ENCODE assay signal across 26 cellular contexts in genomic region chr10:101769541-101770180, GRCh38. TPM values are rescaled to one million over a fixed set of nuclear protein-coding genes. Genes with fewer than 3 reads are reported as not detected.
"Had no signal": no experiment of that assay in that cellular context is flagged by ENCODE, and none has a peak within 500 bp of the region (broad histone marks: within the 10 kb centered on the region; RNA-seq: fewer than 3 reads in every experiment).

No MANE protein-coding gene starts in this region.

- ATAC-seq: activated CD4-positive, CD25-positive, alpha-beta regulatory T cell treated with anti-CD3 and anti-CD28 coated beads, Interleukin-2, amount 50 U/mL, for 24 hours; activated CD8-positive, alpha-beta T cell treated with anti-CD3 and anti-CD28 coated beads, Interleukin-2, amount 10 ng/mL, durations not matched to agents 7 days and 5 days; gastrocnemius medialis; naive thymus-derived CD8-positive, alpha-beta T cell had no signal

- H3K27ac ChIP-seq: brain microvascular endothelial cell, colonic mucosa, gastrocnemius medialis, heart left ventricle, right atrium auricular region, skin epidermis, vagina had no signal

- H3K4me1 ChIP-seq: colonic mucosa, gastrocnemius medialis had no signal

- DNase-seq: activated CD4-positive, alpha-beta T cell treated with anti-CD3 and anti-CD28 coated beads, Interleukin-2, amount 10 ng/mL, durations not matched to agents 7 days and 5 days; activated CD8-positive, alpha-beta memory T cell treated with anti-CD3 and anti-CD28 coated beads, Interleukin-2, amount 50 U/mL, for 4 hours; activated CD8-positive, alpha-beta T cell treated with anti-CD3 and anti-CD28 coated beads, Interleukin-2, amount 10 ng/mL, durations not matched to agents 7 days and 5 days; activated effector memory CD4-positive, alpha-beta T cell treated with anti-CD3 and anti-CD28 coated beads, Interleukin-2, amount 50 U/mL, for 16 hours; activated naive CD4-positive, alpha-beta T cell treated with anti-CD3 and anti-CD28 coated beads, Interleukin-2, amount 50 U/mL, for 16 hours; activated T-cell treated with anti-CD3 and anti-CD28 coated beads, Interleukin-2, amount 50 U/mL, for 48 hours; aorta; brain microvascular endothelial cell; colonic mucosa; gastrocnemius medialis; heart left ventricle; occipital lobe; T1000; trophoblast cell had no signal

- H3K4me3 Mint-ChIP-seq: activated CD4-positive, alpha-beta T cell treated with anti-CD3 and anti-CD28 coated beads, Interleukin-2, amount 10 ng/mL, durations not matched to agents 7 days and 5 days; activated CD8-positive, alpha-beta T cell treated with anti-CD3 and anti-CD28 coated beads, Interleukin-2, amount 10 ng/mL, durations not matched to agents 7 days and 5 days; central memory CD8-positive, alpha-beta T cell; naive thymus-derived CD8-positive, alpha-beta T cell; stimulated activated naive CD8-positive, alpha-beta T cell treated with anti-CD3 and anti-CD28 coated beads, Interleukin-15, Interleukin-2, amounts not matched to agents 100 ng/mL and 50 ng/mL, for 24 hours had no signal

- H3K9me3 ChIP-seq: colonic mucosa, gastrocnemius medialis, heart left ventricle, right atrium auricular region, vagina had no signal

- H3K36me3 Mint-ChIP-seq: naive thymus-derived CD8-positive, alpha-beta T cell had no signal

- H3K36me3 ChIP-seq: brain microvascular endothelial cell, colonic mucosa, gastrocnemius medialis, heart left ventricle, right atrium auricular region, vagina had no signal

- H3K9me3 Mint-ChIP-seq: activated CD4-positive, alpha-beta T cell treated with anti-CD3 and anti-CD28 coated beads, Interleukin-2, amount 10 ng/mL, durations not matched to agents 7 days and 5 days; central memory CD8-positive, alpha-beta T cell; naive thymus-derived CD8-positive, alpha-beta T cell; stimulated activated naive CD8-positive, alpha-beta T cell treated with anti-CD3 and anti-CD28 coated beads, Interleukin-15, Interleukin-2, amounts not matched to agents 100 ng/mL and 50 ng/mL, for 24 hours had no signal

- H3K4me3 ChIP-seq: colonic mucosa, gastrocnemius medialis, heart left ventricle, right atrium auricular region, skin epidermis, vagina had no signal

- H3K27me3 ChIP-seq: vagina had no signal

- H3K27ac Mint-ChIP-seq: activated CD4-positive, alpha-beta T cell treated with anti-CD3 and anti-CD28 coated beads, Interleukin-2, amount 10 ng/mL, durations not matched to agents 7 days and 5 days; activated CD8-positive, alpha-beta T cell treated with anti-CD3 and anti-CD28 coated beads, Interleukin-2, amount 10 ng/mL, durations not matched to agents 7 days and 5 days; progenitor cell of endocrine pancreas; stimulated activated naive CD8-positive, alpha-beta T cell treated with anti-CD3 and anti-CD28 coated beads, Interleukin-15, Interleukin-2, amounts not matched to agents 100 ng/mL and 50 ng/mL, for 24 hours had no signal

RNA-seq across cellular contexts. Expression of gene FGF8, which starts 6.3 kb away (rescaled TPM):
- total RNA-seq: activated CD4-positive, alpha-beta T cell treated with anti-CD3 and anti-CD28 coated beads, Interleukin-2, amount 10 ng/mL, durations not matched to agents 7 days and 5 days; activated CD8-positive, alpha-beta T cell treated with anti-CD3 and anti-CD28 coated beads, Interleukin-2, amount 10 ng/mL, durations not matched to agents 7 days and 5 days; aorta; colonic mucosa; gastrocnemius medialis; heart left ventricle; lower leg skin; mesenteric fat pad; naive thymus-derived CD8-positive, alpha-beta T cell; occipital lobe; right atrium auricular region; T-helper 1 cell treated with Interleukin-12 subunit alpha and Interleukin-12 subunit beta and Interleukin-4 antibody, amounts not matched to agents 30 ng/mL and 1 ng/mL, for 36 hours; vagina had no signal
- polyA plus RNA-seq: aorta; esophagus; heart left ventricle; naive thymus-derived CD8-positive, alpha-beta T cell had no signal
